In genomic region chr13:86918682-86919081, GRCh38 we compare ENCODE assay signal across 1 cellular context.
TF ChIP-seq lines count a peak whose summit lies in the region.

No MANE protein-coding gene starts in this region.

TF ChIP-seq in GM23338, 12 proteins besides CTCF, POLR2A, EP300 and RAD21 (continued from another document):
- TF ChIP-seq REST (IDR thresholded peaks at IDR 0.05; ENCODE audit: unreplicated experiment) (no peak), ZNF114 (CRISPR knock-in tag; IDR thresholded peaks at IDR 0.05) (no peak), JUNB (IDR thresholded peaks at IDR 0.05; ENCODE audit: unreplicated experiment) (no peak), EZH2phosphoT487 (IDR thresholded peaks at IDR 0.05; ENCODE audit: unreplicated experiment) (no peak), EZH2 (IDR thresholded peaks at IDR 0.05; ENCODE audit: low read depth, unreplicated experiment) (no peak)
TF ChIP-seq in GM23338: peak in this region for 0.
